In genomic region chr9:104708737-104709136, GRCh38 we compare ENCODE assay signal across 12 cellular contexts. TPM values are rescaled to one million over a fixed set of nuclear protein-coding genes. Genes with fewer than 3 reads are reported as not detected.
"Had no signal": no experiment of that assay in that cellular context is flagged by ENCODE, and none has a peak within 500 bp of the region (broad histone marks: within the 10 kb centered on the region; RNA-seq: fewer than 3 reads in every experiment).

No MANE protein-coding gene starts in this region.

RNA-seq across cellular contexts. Expression of gene OR13D1, which starts 14.4 kb away (rescaled TPM):
- total RNA-seq: OCI-LY7, PC-3, PC-9, Peyer's patch, Right ventricle myocardium inferior, Right ventricle myocardium superior, RPMI7951, SJCRH30, SJSA1, SK-MEL-5, T-cell had no signal
- polyA plus RNA-seq: SK-N-SH had no signal
